16 cellular contexts compared by ENCODE assay signal in genomic region chr12:124822218-124822617, GRCh38. TPM values are rescaled to one million over a fixed set of nuclear protein-coding genes. Genes with fewer than 3 reads are reported as not detected.
DNase-seq lines count a peak whose midpoint lies in the region; ATAC-seq, FAIRE-seq and TF ChIP-seq lines count a peak whose summit lies in the region.
"Had no signal": no experiment of that assay in that cellular context is flagged by ENCODE, and none has a peak within 500 bp of the region (broad histone marks: within the 10 kb centered on the region; RNA-seq: fewer than 3 reads in every experiment).

No MANE protein-coding gene starts in this region.

- no peak overlapping the region for H3K4me2 ChIP-seq in H1 (ENCODE audit: insufficient read depth in 1 of 2, low read depth in 2 of 2, low read length in 2 of 2)

- H3K36me3 ChIP-seq in H1 (ENCODE audit: control insufficient read depth in 2 of 4, insufficient read depth in 4 of 4, low read length in 3 of 4) (no peaks in the 10 kb centered on the region), liver (ENCODE audit: control insufficient read depth in 4 of 4, insufficient read depth in 3 of 4, low read depth in 1 of 4, low read length in 3 of 4) (no peaks in the 10 kb centered on the region)

- TF ChIP-seq CTCF in H1 (IDR thresholded peaks at IDR 0.05; ENCODE audit: control extremely low read depth in 1 of 3, insufficient read depth in 1 of 3, low read depth in 1 of 3, low read length in 3 of 3) (no peak), liver (IDR thresholded peaks at IDR 0.05; ENCODE audit: low read depth, low read length, missing input control) (no peak), foreskin fibroblast (IDR thresholded peaks at IDR 0.05; ENCODE audit: low read depth, low read length) (no peak)

- TF ChIP-seq POLR2A in H1 (IDR thresholded peaks at IDR 0.05; ENCODE audit: control extremely low read depth in 1 of 2, low read depth in 2 of 2, low read length in 2 of 2): no peak

- no peak overlapping the region for H2BK20ac ChIP-seq in H1 (ENCODE audit: low read length)

- no peak overlapping the region for H4K8ac ChIP-seq in H1 (ENCODE audit: extremely low read depth, insufficient read depth, low read length)

- H3K9me3 ChIP-seq in right cardiac atrium (ENCODE audit: control insufficient read depth, low read length) (no peaks in the 10 kb centered on the region), H1 (ENCODE audit: insufficient read depth in 2 of 2, low read depth in 1 of 2, low read length in 1 of 2) (no peaks in the 10 kb centered on the region), liver (ENCODE audit: control insufficient read depth in 4 of 4, low read length in 3 of 4) (no peaks in the 10 kb centered on the region)
- H3K9me3 ChIP-seq: BE2C had no signal

- no peak overlapping the region for H3K27ac ChIP-seq in right cardiac atrium (ENCODE audit: low read length)
- H3K27ac ChIP-seq in H1 (ENCODE audit: low read depth, low read length): no peak overlapping the region
- peak overlapping the region; percentile 89 to 94 for H3K27ac ChIP-seq in liver (ENCODE audit: low read depth in 1 of 2, low read length in 2 of 2)

- H3K79me1 ChIP-seq in H1 (ENCODE audit: low read depth, low read length): peaks cover 16% of the 10 kb centered on the region

- intact Hi-C loops in right cardiac atrium (cut with DNase I): no loop called here
- intact Hi-C loops in left cardiac atrium (cut with DNase I): no loop called here

- H3K23me2 ChIP-seq in H1 (ENCODE audit: low read depth, low read length): no peaks in the 10 kb centered on the region; the same call in 1 of the 2 replicates

- no peak overlapping the region for H4K91ac ChIP-seq in H1 (replicated peaks; ENCODE audit: insufficient read length, low read length)

- no peak overlapping the region for H2BK12ac ChIP-seq in H1 (ENCODE audit: low read depth, low read length)

- H3K4me1 ChIP-seq in right cardiac atrium (ENCODE audit: control insufficient read depth, insufficient read depth, low read length) (no peaks in the 10 kb centered on the region), H1 (replicated peaks in 1 of 4; ENCODE audit: control insufficient read depth in 3 of 4, insufficient read depth in 4 of 4, low read length in 3 of 4) (peaks cover 3 to 14% (median 10%) of the 10 kb centered on the region in 4 experiments), liver (ENCODE audit: control insufficient read depth in 4 of 4, insufficient read depth in 4 of 4, low read length in 3 of 4) (peaks cover 4 to 50% (median 26%) of the 10 kb centered on the region in 4 donors)
- H3K4me1 ChIP-seq: BE2C had no signal

- H2AK5ac ChIP-seq in H1 (ENCODE audit: low read depth, low read length): no peak overlapping the region

- DNase-seq in right cardiac atrium (peak in 2 of 3 donors; percentile 2 to 21), left cardiac atrium (no peak), H1 (ENCODE audit: low read depth in 1 of 2, low spot score in 2 of 2) (no peak), CD1c-positive myeloid dendritic cell (ENCODE audit: extremely low spot score) (no peak), NCI-H1417 treated with DMSO at 0.1 percent for 48 hours (lab: John Stamatoyannopoulos, UW) (no peak), foreskin fibroblast (no peak)
- DNase-seq: 8988T; BE2C; C1 segment of cervical spinal cord; Calu3; CD4-positive, alpha-beta T cell; DMS79 treated with DMSO at 0.1 percent for 48 hours; GF-D8; GOT3; H9 had no signal

- peaks cover 0 to 5% of the 10 kb centered on the region in 2 experiments; a peak in 2 of 4 replicates for H3K79me2 ChIP-seq in H1 (ENCODE audit: control insufficient read depth in 1 of 2, insufficient read depth in 2 of 2, low read length in 2 of 2)

- no peak overlapping the region for H2AFZ ChIP-seq in H1 (ENCODE audit: low read length)

- H3K18ac ChIP-seq in H1 (ENCODE audit: extremely low read depth, low read length): no peak overlapping the region; the same call in 1 of the 2 replicates

- peaks cover 0 to 1% of the 10 kb centered on the region in 2 experiments for H4K20me1 ChIP-seq in H1 (replicated peaks in 1 of 2; ENCODE audit: control insufficient read depth in 1 of 2, insufficient read depth in 2 of 2, low read length in 2 of 2)

- TF ChIP-seq EP300 in H1 (IDR thresholded peaks at IDR 0.05; ENCODE audit: borderline replicate concordance in 1 of 2, low read depth in 2 of 2, low read length in 2 of 2): no peak

- no peak overlapping the region for H3K23ac ChIP-seq in H1 (ENCODE audit: insufficient read length)

- no peak overlapping the region for H2BK15ac ChIP-seq in H1 (ENCODE audit: low read length)

- no peak overlapping the region for H3K56ac ChIP-seq in H1 (replicated peaks; ENCODE audit: insufficient read length, low read depth, low read length)

- no peak overlapping the region for H4K5ac ChIP-seq in H1 (ENCODE audit: insufficient read length, low read depth, low read length)

- no peak for ATAC-seq in right cardiac atrium
- no peak for ATAC-seq in left cardiac atrium

- H2BK5ac ChIP-seq in H1 (ENCODE audit: low read depth, low read length): 0 out of 2 replicates have a peak overlapping the region, but pooled peaks have one; percentile 9

- POLR2A ChIA-PET in H1 (lab: Charles Lee; ENCODE audit: partially characterized antibody): interaction anchor here (0.5 to 1.7 kb wide), 2 partner anchors 88 to 168 kb away, joined by 3 to 4 read pairs; no protein-coding TSS in a partner anchor

- no peak overlapping the region for H3K14ac ChIP-seq in H1 (ENCODE audit: insufficient read length)

- no peak for TF ChIP-seq RAD21 in H1 (IDR thresholded peaks at IDR 0.05 in 1 of 2, conservative IDR thresholded peaks at IDR 0.05 in 1 of 2; ENCODE audit: low read depth in 2 of 2, low read length in 2 of 2)
- TF ChIP-seq RAD21 in liver (IDR thresholded peaks at IDR 0.05): no peak

- CTCF ChIA-PET in H1 (lab: Charles Lee; ENCODE audit: partially characterized antibody): no interaction called here

- H3K4ac ChIP-seq in H1 (replicated peaks; ENCODE audit: insufficient read length, low read depth, low read length): no peak overlapping the region

- no peak overlapping the region for H3K9ac ChIP-seq in H1 (replicated peaks in 1 of 4; ENCODE audit: extremely low read depth in 1 of 4, low read depth in 3 of 4, low read length in 3 of 4)
- H3K9ac ChIP-seq in liver (ENCODE audit: low read depth in 1 of 2, low read length in 2 of 2): no peak overlapping the region

- no peak overlapping the region for H3K4me3 ChIP-seq in right cardiac atrium (ENCODE audit: low read length)
- no peak overlapping the region for H3K4me3 ChIP-seq in H1 (ENCODE audit: extremely low read depth in 1 of 4, insufficient read depth in 2 of 4, low read depth in 3 of 4, low read length in 4 of 4)
- no peak overlapping the region for H3K4me3 ChIP-seq in liver (ENCODE audit: low read depth in 1 of 3, low read length in 3 of 3)
- H3K4me3 ChIP-seq in foreskin fibroblast (ENCODE audit: low read depth in 1 of 2, low read length in 2 of 2): no peak overlapping the region

- WGBS in right cardiac atrium: 98% methylated on average over 6 of the region's 6 CpGs
- 94% methylated on average over 6 of the region's 6 CpGs; no CpG with 5 or more reads in 1 of the 2 experiments for WGBS in H1 (ENCODE audit: extremely low coverage in 1 of 2, insufficient coverage in 1 of 2, insufficient read length in 1 of 2, insufficient replicate concordance in 2 of 2, low coverage in 1 of 2, low lambda C conversion rate in 2 of 2, missing lambda C conversion rate in 1 of 2), 2 experiments
- WGBS in liver: 97% methylated on average over 6 of the region's 6 CpGs

- H3K27me3 ChIP-seq in right cardiac atrium (ENCODE audit: control insufficient read depth, insufficient read depth): no peaks in the 10 kb centered on the region
- H3K27me3 ChIP-seq in H1 (replicated peaks in 1 of 4; ENCODE audit: control insufficient read depth in 3 of 4, extremely low read depth in 1 of 4, insufficient read depth in 3 of 4, low read length in 3 of 4): no peaks in the 10 kb centered on the region
- no peaks in the 10 kb centered on the region for H3K27me3 ChIP-seq in liver (ENCODE audit: control insufficient read depth in 4 of 4, insufficient read depth in 4 of 4, low read length in 3 of 4)
- H3K27me3 ChIP-seq: BE2C had no signal

- FAIRE-seq in H1 (lab: Jason Lieb, UNC): no peak

- H2BK120ac ChIP-seq in H1 (replicated peaks; ENCODE audit: low read depth, low read length): no peak overlapping the region

TF ChIP-seq in H1, 55 proteins besides CTCF, POLR2A, EP300 and RAD21:
- no peak for TF ChIP-seq SRF (IDR thresholded peaks at IDR 0.05; ENCODE audit: low read depth, low read length)
TF ChIP-seq in H1: peak in this region for 0.

TF ChIP-seq in liver, 16 proteins besides CTCF, POLR2A, EP300 and RAD21:
- TF ChIP-seq ATF3 (IDR thresholded peaks at IDR 0.05) (no peak), MAX (IDR thresholded peaks at IDR 0.05) (no peak), EGR1 (IDR thresholded peaks at IDR 0.05; ENCODE audit: low read depth in 2 of 2) (no peak), FOXA1 (IDR thresholded peaks at IDR 0.05) (no peak), HNF4G (IDR thresholded peaks at IDR 0.05) (no peak), YY1 (IDR thresholded peaks at IDR 0.05) (no peak), FOXA2 (IDR thresholded peaks at IDR 0.05) (no peak)

RNA-seq across cellular contexts. Expression of gene SCARB1, which starts 41.4 kb away (rescaled TPM):
- total RNA-seq in right cardiac atrium (10 to 100 TPM; 15.7 to 22.9 (median 20.0) TPM), left cardiac atrium (10 to 100 TPM; 26.2 to 31.3 TPM), liver (100 to 1,000 TPM in 1 of 2 donors, 10 to 100 TPM in 1; 85.3 to 169 TPM)
- polyA plus RNA-seq in right cardiac atrium (17.0 TPM), H1 (2011; rRNA removed) (45.3 and 70.7 TPM in 2 replicates), liver (100 to 1,000 TPM; 112 to 289 TPM)
- total RNA-seq in H1 (2021; fragmentation: NEBNext Ultra II Directional; extraction: Animal tissue kit (Norgen Biotek cat#: 25700)): 57.1 and 58.0 TPM in 2 replicates
- 49.4 TPM for polyA plus RNA-seq in H1 (2011; cell fraction: cytosol; rRNA removed)
- polyA plus RNA-seq in H1 (2011; cell fraction: nucleus; rRNA removed): 108 TPM
- polyA plus RNA-seq in H1 (2012, experiment 1 of 2): 52.4 to 76.7 TPM (median 66.8 TPM) in 4 replicates
- 40.2 TPM for polyA plus RNA-seq in H1 (2012, experiment 2 of 2)
- 81.2 TPM for polyA plus RNA-seq in H1 (2013, experiment 1 of 2)
- polyA plus RNA-seq in H1 (2013, experiment 2 of 2): 90.5 TPM
- polyA minus RNA-seq in H1 (2011; rRNA and poly(A)+ RNA removed): 52.9 and 55.6 TPM in 2 replicates
- 28.3 TPM for polyA minus RNA-seq in H1 (2011; cell fraction: cytosol; rRNA and poly(A)+ RNA removed)
- polyA minus RNA-seq in H1 (2011; cell fraction: nucleus; rRNA and poly(A)+ RNA removed): 31.4 TPM

Comparison
In these comparisons a context has a peak if more than half of its experiments do, and no peak if none do; other contexts are left out.
1. DNase-seq: peak in right cardiac atrium (2 of 3); none in left cardiac atrium (single experiment), H1 (0 of 2), CD1c-positive myeloid dendritic cell (single experiment), NCI-H1417 treated with DMSO at 0.1 percent for 48 hours (single experiment) and foreskin fibroblast (0 of 2).
2. H3K27ac ChIP-seq: peak in liver (2 of 2); none in right cardiac atrium (single experiment) and H1 (single experiment).